In genomic region chr22:27961182-27961581, GRCh38 we compare ENCODE assay signal across 21 cellular contexts.
"Had no signal": no experiment of that assay in that cellular context is flagged by ENCODE, and none has a peak within 500 bp of the region (broad histone marks: within the 10 kb centered on the region; RNA-seq: fewer than 3 reads in every experiment).

No MANE protein-coding gene starts in this region.

- H3K36me3 ChIP-seq: MG63 had no signal

- H3K27ac ChIP-seq: RWPE1 had no signal

- H3K27me3 ChIP-seq: MG63 had no signal

- ATAC-seq: Panc1, PC-3 had no signal

- DNase-seq: IMR-90, Karpas-422, KG1, MG63, NCI-H1092, NCI-H1105 treated with DMSO at 0.1 percent for 48 hours, NCI-H1417 treated with DMSO at 0.1 percent for 48 hours, NCI-H187, NCI-H2029, NCI-H2081 treated with DMSO at 0.1 percent for 48 hours, NCI-H2171, NCI-H226, NCI-H446, NCI-H510A, NCI-H524 treated with DMSO at 0.1 percent for 48 hours, NCI-H69, NCI-H774, PC-3, SHP77 had no signal

- H3K4me3 ChIP-seq: MG63 had no signal
